ENCODE assay signal across 17 cellular contexts in the genomic region with DNA sequence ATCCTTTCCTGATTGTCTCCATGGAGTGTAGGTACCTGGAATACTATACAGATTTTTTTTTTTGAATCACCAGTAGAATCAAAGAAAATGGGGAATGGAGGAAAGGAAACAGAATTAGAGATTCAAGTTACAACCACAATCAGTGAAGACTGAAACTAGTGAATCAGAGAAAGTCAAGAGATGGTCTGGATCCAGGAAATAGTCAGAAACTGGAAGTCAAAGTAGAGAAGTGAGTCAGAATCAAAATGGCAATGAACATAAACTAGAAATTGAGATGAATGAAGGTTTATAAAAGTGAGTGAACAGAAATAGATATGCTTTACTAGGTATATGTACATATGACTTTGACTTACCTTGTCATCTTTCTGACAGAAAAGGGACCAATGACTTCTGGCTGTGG.
"Had no signal": no experiment of that assay in that cellular context is flagged by ENCODE, and none has a peak within 500 bp of the region (broad histone marks: within the 10 kb centered on the region; RNA-seq: fewer than 3 reads in every experiment).

No MANE protein-coding gene starts in this region.

- H3K9me3 ChIP-seq: upper lobe of left lung had no signal

- ATAC-seq: activated CD4-positive, CD25-positive, alpha-beta regulatory T cell treated with anti-CD3 and anti-CD28 coated beads, Interleukin-2, amount 50 U/mL, for 24 hours; left lobe of liver; naive thymus-derived CD8-positive, alpha-beta T cell; right cardiac atrium had no signal

- H3K36me3 ChIP-seq: upper lobe of left lung had no signal

- H3K36me3 Mint-ChIP-seq: activated CD4-positive, alpha-beta memory T cell treated with anti-CD3 and anti-CD28 coated beads for 36 hours; brain; naive thymus-derived CD8-positive, alpha-beta T cell had no signal

- H3K27ac Mint-ChIP-seq: activated CD4-positive, alpha-beta memory T cell treated with anti-CD3 and anti-CD28 coated beads for 36 hours; activated naive CD4-positive, alpha-beta T cell treated with anti-CD3 and anti-CD28 coated beads for 36 hours; activated T-helper 1 cell treated with anti-CD3 and anti-CD28 coated beads, Interleukin-12 subunit alpha, Interleukin-12 subunit beta, Interleukin-2, Interleukin-4 antibody, amounts not matched to agents 30 ng/mL and 10 ng/mL and 1 ng/mL, durations not matched to agents 14 hours and 24 hours and 36 hours; brain; naive thymus-derived CD8-positive, alpha-beta T cell; progenitor cell of endocrine pancreas had no signal

- H3K9me3 Mint-ChIP-seq: activated CD4-positive, alpha-beta memory T cell treated with anti-CD3 and anti-CD28 coated beads for 36 hours; activated naive CD4-positive, alpha-beta T cell treated with anti-CD3 and anti-CD28 coated beads for 36 hours; activated T-helper 1 cell treated with anti-CD3 and anti-CD28 coated beads, Interleukin-12 subunit alpha, Interleukin-12 subunit beta, Interleukin-2, Interleukin-4 antibody, amounts not matched to agents 30 ng/mL and 10 ng/mL and 1 ng/mL, durations not matched to agents 14 hours and 24 hours and 36 hours; brain; central memory CD8-positive, alpha-beta T cell; naive thymus-derived CD8-positive, alpha-beta T cell had no signal

- H3K4me3 ChIP-seq: upper lobe of left lung had no signal

- H3K4me1 ChIP-seq: upper lobe of left lung had no signal

- H3K4me3 Mint-ChIP-seq: activated CD4-positive, alpha-beta memory T cell treated with anti-CD3 and anti-CD28 coated beads for 36 hours; activated naive CD4-positive, alpha-beta T cell treated with anti-CD3 and anti-CD28 coated beads for 36 hours; activated T-helper 1 cell treated with anti-CD3 and anti-CD28 coated beads, Interleukin-12 subunit alpha, Interleukin-12 subunit beta, Interleukin-2, Interleukin-4 antibody, amounts not matched to agents 30 ng/mL and 10 ng/mL and 1 ng/mL, durations not matched to agents 14 hours and 24 hours and 36 hours; brain; central memory CD8-positive, alpha-beta T cell; naive thymus-derived CD8-positive, alpha-beta T cell had no signal

- H3K4me1 Mint-ChIP-seq: brain; central memory CD8-positive, alpha-beta T cell; naive thymus-derived CD8-positive, alpha-beta T cell had no signal

- DNase-seq: activated CD4-positive, alpha-beta memory T cell treated with anti-CD3 and anti-CD28 coated beads for 36 hours; activated CD8-positive, alpha-beta memory T cell treated with anti-CD3 and anti-CD28 coated beads, Interleukin-2, amount 50 U/mL, for 4 hours; activated naive CD4-positive, alpha-beta T cell treated with anti-CD3 and anti-CD28 coated beads for 36 hours; erythroblast; foreskin fibroblast; mammary epithelial cell; naive thymus-derived CD8-positive, alpha-beta T cell; right cardiac atrium; small intestine; substantia nigra; upper lobe of left lung had no signal
